29 cellular contexts compared by ENCODE assay signal in the genomic region with DNA sequence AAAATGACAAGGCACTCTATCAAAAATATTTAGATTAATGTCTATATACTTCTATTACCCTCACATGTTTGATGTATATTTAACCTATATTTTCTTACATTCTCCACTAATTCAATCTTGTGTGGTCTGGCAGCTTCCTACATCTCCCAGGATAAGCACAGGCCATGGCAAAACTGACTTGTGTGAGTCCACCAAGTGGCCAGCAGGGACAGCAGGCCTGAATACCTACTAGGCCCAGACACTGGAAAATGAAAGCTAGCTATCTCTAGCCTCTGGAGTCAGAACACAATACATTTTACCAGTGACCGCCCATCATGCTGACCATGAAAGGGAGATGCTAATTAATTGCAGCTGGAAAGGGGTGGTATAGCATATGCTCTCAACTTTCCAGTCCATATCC.
DNase-seq lines count a peak whose midpoint lies in the region; ATAC-seq, FAIRE-seq and TF ChIP-seq lines count a peak whose summit lies in the region.
"Had no signal": no experiment of that assay in that cellular context is flagged by ENCODE, and none has a peak within 500 bp of the region (broad histone marks: within the 10 kb centered on the region; RNA-seq: fewer than 3 reads in every experiment).

No MANE protein-coding gene starts in this region.

- 0 out of 2 replicates have a peak overlapping the region, but pooled peaks have one; percentile 14 for H3K4me2 ChIP-seq in K562 (ENCODE audit: insufficient read depth, low read length)

- intact Hi-C loops in K562 (cut with micrococcal nuclease), result no loop called here

- H3K9me1 ChIP-seq in K562 (ENCODE audit: control insufficient read depth, insufficient read depth, low read length), result no peaks in the 10 kb centered on the region

- peak; percentile 84 for ATAC-seq in K562
- ATAC-seq in GM18861 (IDR thresholded peaks at IDR 0.05; ENCODE audit: unreplicated experiment), result no peak
- ATAC-seq in GM21576 (IDR thresholded peaks at IDR 0.05; ENCODE audit: unreplicated experiment), result no peak
- ATAC-seq: activated T-cell treated with anti-CD3 and anti-CD28 coated beads, Interleukin-2, amount 50 U/mL, for 4 hours had no signal

- no peak for TF ChIP-seq RAD21 in K562 (CRISPR knock-in tag; conservative IDR thresholded peaks at IDR 0.05 in 1 of 2, IDR thresholded peaks at IDR 0.05 in 1 of 2)

- CTCF ChIA-PET in K562 (lab: Yijun Ruan, JAX; ENCODE audit: low intra/inter-chr PET ratio), result no interaction called here

- no peaks in the 10 kb centered on the region for H3K4me1 Mint-ChIP-seq in progenitor cell of endocrine pancreas (ENCODE audit: low read depth)
- H3K4me1 Mint-ChIP-seq: CD4-positive, alpha-beta memory T cell; naive B cell had no signal

- TF ChIP-seq EP300 in K562 (IDR thresholded peaks at IDR 0.05; ENCODE audit: low read length), result no peak

- peak; percentile 29 for DNase-seq in DMS53 (lab: John Stamatoyannopoulos, UW)
- DNase-seq in DMS53 treated with DMSO at 0.1 percent for 48 hours (lab: John Stamatoyannopoulos, UW; ENCODE audit: unreplicated experiment), result no peak
- DNase-seq in LHCN-M2 (ENCODE audit: low read depth), result peak; percentile 3
- DNase-seq in K562 (ENCODE audit: extremely low read depth in 1 of 4, low spot score in 3 of 4), result peak in 3 of 4 experiments; percentile 9 to 10 (median 10)
- DNase-seq in progenitor cell of endocrine pancreas (ENCODE audit: low spot score, unreplicated experiment), result no peak
- no peak for DNase-seq in GM20000 (ENCODE audit: low spot score)
- DNase-seq: activated CD4-positive, alpha-beta T cell treated with anti-CD3 and anti-CD28 coated beads, Interleukin-2, amount 50 U/mL, for 1 hour; activated gamma-delta T cell treated with Interleukin-2 at 50 U/mL for 16 hours; activated T-cell treated with anti-CD3 and anti-CD28 coated beads, Interleukin-2, amount 50 U/mL, for 4 hours; AML-193; CD4-positive, alpha-beta memory T cell; central memory CD4-positive, alpha-beta T cell; esophagus squamous epithelium; hippocampal formation; left ventricle myocardium inferior; naive B cell; NCI-H2081; NCI-H446; NCI-H774; nucleus accumbens; stimulated activated naive CD4-positive, alpha-beta T cell treated with Interleukin-2 at 50 U/mL for 16 hours had no signal

- H3K4me1 ChIP-seq in K562 (replicated peaks in 1 of 2; ENCODE audit: control insufficient read depth in 2 of 2, insufficient read depth in 2 of 2, low read length in 2 of 2), result no peaks in the 10 kb centered on the region
- H3K4me1 ChIP-seq: esophagus squamous epithelium, left ventricle myocardium inferior, vagina had no signal

- H3K4me3 Mint-ChIP-seq in progenitor cell of endocrine pancreas (ENCODE audit: low read depth), result no peak overlapping the region
- H3K4me3 Mint-ChIP-seq: activated T-cell treated with anti-CD3 and anti-CD28 coated beads, Interleukin-2, amount 50 U/mL, for 4 hours; CD4-positive, alpha-beta memory T cell; naive B cell had no signal

- H3K9me3 Mint-ChIP-seq in progenitor cell of endocrine pancreas (ENCODE audit: low read depth), result peaks cover under 1% of the 10 kb centered on the region
- H3K9me3 Mint-ChIP-seq: activated T-cell treated with anti-CD3 and anti-CD28 coated beads, Interleukin-2, amount 50 U/mL, for 4 hours had no signal

- in situ Hi-C loops in K562 (cut with MboI), result no loop called here

- FAIRE-seq in K562 (lab: Jason Lieb, UNC), result no peak
- FAIRE-seq: endometrium, frontal cortex, G401.6 had no signal

- H3K27me3 ChIP-seq in K562 (ENCODE audit: control insufficient read depth in 2 of 2, insufficient read depth in 2 of 2, low read length in 2 of 2), result no peaks in the 10 kb centered on the region
- H3K27me3 ChIP-seq: esophagus squamous epithelium, vagina had no signal

- TF ChIP-seq CTCF in K562 (IDR thresholded peaks at IDR 0.05 in 2 of 3, conservative IDR thresholded peaks at IDR 0.05 in 1 of 3; ENCODE audit: insufficient read depth in 2 of 3, low read depth in 1 of 3, low read length in 3 of 3), result 0 out of 6 replicates have a peak, but pooled peaks of 2 of the 3 experiments have one; percentile 23 to 28
- TF ChIP-seq CTCF in progenitor cell of endocrine pancreas (IDR thresholded peaks at IDR 0.05; ENCODE audit: unreplicated experiment), result peak; percentile 28
- TF ChIP-seq CTCF in GM20000 (IDR thresholded peaks at IDR 0.05; ENCODE audit: extremely low read depth, missing control alignments), result no peak

- H3K9ac ChIP-seq in K562 (ENCODE audit: insufficient read depth in 1 of 2, low read depth in 2 of 2, low read length in 2 of 2), result no peak overlapping the region

- H3K27me3 Mint-ChIP-seq in progenitor cell of endocrine pancreas, result no peaks in the 10 kb centered on the region

- POLR2A ChIA-PET in K562 (lab: Yijun Ruan, JAX), result interaction anchor here (0.7 kb wide), 1 partner anchor 151 kb away, joined by 3 read pairs; no protein-coding TSS in a partner anchor

- H3K36me3 ChIP-seq in K562 (ENCODE audit: control insufficient read depth, insufficient read depth, low read length), result no peaks in the 10 kb centered on the region
- H3K36me3 ChIP-seq: esophagus squamous epithelium, left ventricle myocardium inferior, vagina had no signal

- no peaks in the 10 kb centered on the region for H3K79me2 ChIP-seq in K562 (ENCODE audit: control insufficient read depth, insufficient read depth, low read length)

- H3K9me3 ChIP-seq in K562 (replicated peaks; ENCODE audit: control insufficient read depth, insufficient read depth, low read depth, low read length), result no peaks in the 10 kb centered on the region
- H3K9me3 ChIP-seq: esophagus squamous epithelium, left ventricle myocardium inferior, vagina had no signal

- TF ChIP-seq POLR2A in K562 (conservative IDR thresholded peaks at IDR 0.05), result no peak

- H3K27ac ChIP-seq in K562 (ENCODE audit: extremely low read depth, low read depth, low read length), result no peak overlapping the region
- H3K27ac ChIP-seq: 22Rv1, esophagus squamous epithelium, left ventricle myocardium inferior, vagina, VCaP had no signal

- WGBS in K562 (ENCODE audit: insufficient coverage, low coverage, missing lambda C conversion rate), result 33% methylated on average over 1 of the region's 1 CpG

- no peak overlapping the region for H3K4me3 ChIP-seq in K562
- H3K4me3 ChIP-seq: esophagus squamous epithelium, left ventricle myocardium inferior, vagina had no signal

- BruUV-seq in K562 (replicated peaks; lab: Mats Ljungman, UMichigan), result no TSS peak

- H3K36me3 Mint-ChIP-seq in progenitor cell of endocrine pancreas (ENCODE audit: insufficient read depth), result no peaks in the 10 kb centered on the region
- H3K36me3 Mint-ChIP-seq: CD4-positive, alpha-beta memory T cell; naive B cell had no signal

- H2AFZ ChIP-seq in K562 (ENCODE audit: low read depth, low read length), result 0 out of 2 replicates have a peak overlapping the region, but pooled peaks have one; percentile 26

- H4K20me1 ChIP-seq in K562 (replicated peaks; ENCODE audit: control insufficient read depth, insufficient read depth, low read length), result no peaks in the 10 kb centered on the region

- no peak overlapping the region for H3K27ac Mint-ChIP-seq in progenitor cell of endocrine pancreas
- H3K27ac Mint-ChIP-seq: CD4-positive, alpha-beta memory T cell; naive B cell had no signal

TF ChIP-seq in K562, 482 proteins besides CTCF, POLR2A, EP300 and RAD21 (continues in another document):
- TF ChIP-seq DEAF1 (CRISPR knock-in tag; IDR thresholded peaks at IDR 0.05) (no peak), KDM2B (CRISPR knock-in tag; IDR thresholded peaks at IDR 0.05) (no peak), PATZ1 (CRISPR knock-in tag; IDR thresholded peaks at IDR 0.05; ENCODE audit: borderline replicate concordance) (no peak), LCOR (CRISPR knock-in tag; IDR thresholded peaks at IDR 0.05) (no peak), TCF15 (CRISPR knock-in tag; IDR thresholded peaks at IDR 0.05) (no peak), MXD1 (CRISPR knock-in tag; IDR thresholded peaks at IDR 0.05; ENCODE audit: borderline replicate concordance, poor library complexity, severe bottlenecking) (no peak), ILF3 (IDR thresholded peaks at IDR 0.05; ENCODE audit: borderline replicate concordance) (no peak)

Comparison
In these comparisons a context has a peak if more than half of its experiments do, and no peak if none do; other contexts are left out.
1. DNase-seq: peak in DMS53 (single experiment), LHCN-M2 (single experiment) and K562 (3 of 4); none in DMS53 treated with DMSO at 0.1 percent for 48 hours (single experiment), progenitor cell of endocrine pancreas (single experiment) and GM20000 (single experiment).